ENCODE assay signal across 1 cellular context in the genomic region with DNA sequence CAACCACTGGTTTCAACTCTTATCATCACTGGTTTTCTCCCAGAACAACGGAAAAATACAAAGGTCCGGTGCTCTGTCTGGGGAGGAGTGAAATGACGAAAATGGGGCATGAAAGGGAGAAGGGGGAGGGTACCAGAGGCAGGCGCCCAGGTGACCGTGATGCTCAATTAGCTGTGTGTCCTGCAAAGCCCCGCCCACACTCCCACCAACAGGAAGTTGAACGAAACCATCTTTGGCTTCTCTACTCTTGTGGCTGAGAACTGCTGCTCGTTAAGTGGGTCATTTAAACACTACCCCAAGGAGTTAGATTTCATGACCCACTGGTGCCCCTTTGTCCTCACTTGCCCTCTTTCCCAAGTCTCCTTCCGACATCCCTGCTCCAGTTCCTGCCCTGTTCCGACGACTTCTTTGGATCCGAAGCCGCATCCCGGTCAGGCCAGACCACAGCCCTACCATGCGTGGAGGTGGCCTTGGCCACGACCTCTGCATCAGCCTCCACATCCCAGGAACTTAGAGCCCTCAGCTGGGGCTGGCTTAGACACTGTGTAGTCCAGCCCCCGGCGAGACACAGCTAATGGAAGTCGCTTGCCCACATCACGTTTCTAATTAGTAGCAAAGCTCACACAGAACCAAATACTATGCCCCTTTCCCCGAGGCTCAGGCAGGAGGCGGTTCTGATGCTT.
A peak's percentile ranks its signal among the peaks of the same experiment; 100 is the strongest.
TF ChIP-seq lines count a peak whose summit lies in the region.

No MANE protein-coding gene starts in this region.

TF ChIP-seq in HepG2, 621 proteins besides CTCF, POLR2A, EP300 and RAD21 (continued from another document):
- TF ChIP-seq NFYB (CRISPR knock-in tag; IDR thresholded peaks at IDR 0.05): no peak
- TF ChIP-seq ZNF615 (CRISPR knock-in tag; IDR thresholded peaks at IDR 0.05; ENCODE audit: borderline replicate concordance): no peak
- TF ChIP-seq, protein P1, sequence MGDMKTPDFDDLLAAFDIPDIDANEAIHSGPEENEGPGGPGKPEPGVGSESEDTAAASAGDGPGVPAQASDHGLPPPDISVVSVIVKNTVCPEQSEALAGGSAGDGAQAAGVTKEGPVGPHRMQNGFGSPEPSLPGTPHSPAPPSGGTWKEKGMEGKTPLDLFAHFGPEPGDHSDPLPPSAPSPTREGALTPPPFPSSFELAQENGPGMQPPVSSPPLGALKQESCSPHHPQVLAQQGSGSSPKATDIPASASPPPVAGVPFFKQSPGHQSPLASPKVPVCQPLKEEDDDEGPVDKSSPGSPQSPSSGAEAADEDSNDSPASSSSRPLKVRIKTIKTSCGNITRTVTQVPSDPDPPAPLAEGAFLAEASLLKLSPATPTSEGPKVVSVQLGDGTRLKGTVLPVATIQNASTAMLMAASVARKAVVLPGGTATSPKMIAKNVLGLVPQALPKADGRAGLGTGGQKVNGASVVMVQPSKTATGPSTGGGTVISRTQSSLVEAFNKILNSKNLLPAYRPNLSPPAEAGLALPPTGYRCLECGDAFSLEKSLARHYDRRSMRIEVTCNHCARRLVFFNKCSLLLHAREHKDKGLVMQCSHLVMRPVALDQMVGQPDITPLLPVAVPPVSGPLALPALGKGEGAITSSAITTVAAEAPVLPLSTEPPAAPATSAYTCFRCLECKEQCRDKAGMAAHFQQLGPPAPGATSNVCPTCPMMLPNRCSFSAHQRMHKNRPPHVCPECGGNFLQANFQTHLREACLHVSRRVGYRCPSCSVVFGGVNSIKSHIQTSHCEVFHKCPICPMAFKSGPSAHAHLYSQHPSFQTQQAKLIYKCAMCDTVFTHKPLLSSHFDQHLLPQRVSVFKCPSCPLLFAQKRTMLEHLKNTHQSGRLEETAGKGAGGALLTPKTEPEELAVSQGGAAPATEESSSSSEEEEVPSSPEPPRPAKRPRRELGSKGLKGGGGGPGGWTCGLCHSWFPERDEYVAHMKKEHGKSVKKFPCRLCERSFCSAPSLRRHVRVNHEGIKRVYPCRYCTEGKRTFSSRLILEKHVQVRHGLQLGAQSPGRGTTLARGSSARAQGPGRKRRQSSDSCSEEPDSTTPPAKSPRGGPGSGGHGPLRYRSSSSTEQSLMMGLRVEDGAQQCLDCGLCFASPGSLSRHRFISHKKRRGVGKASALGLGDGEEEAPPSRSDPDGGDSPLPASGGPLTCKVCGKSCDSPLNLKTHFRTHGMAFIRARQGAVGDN (CRISPR knock-in tag; IDR thresholded peaks at IDR 0.05): 0 out of 2 replicates have a peak, but pooled peaks have one; percentile 10
- TF ChIP-seq TRIM24 (CRISPR knock-in tag; IDR thresholded peaks at IDR 0.05): no peak
- no peak for TF ChIP-seq ZNF292 (CRISPR knock-in tag; IDR thresholded peaks at IDR 0.05; ENCODE audit: borderline replicate concordance, low read depth)
- TF ChIP-seq SMARCE1 (IDR thresholded peaks at IDR 0.05; ENCODE audit: borderline replicate concordance): no peak
- peak; percentile 48 for TF ChIP-seq PTBP1 (IDR thresholded peaks at IDR 0.05; ENCODE audit: low read depth, low read length, poor library complexity, severe bottlenecking)
- no peak for TF ChIP-seq ZNF816 (CRISPR knock-in tag; IDR thresholded peaks at IDR 0.05; ENCODE audit: borderline replicate concordance)
